ENCODE assay signal across 8 cellular contexts in the genomic region with DNA sequence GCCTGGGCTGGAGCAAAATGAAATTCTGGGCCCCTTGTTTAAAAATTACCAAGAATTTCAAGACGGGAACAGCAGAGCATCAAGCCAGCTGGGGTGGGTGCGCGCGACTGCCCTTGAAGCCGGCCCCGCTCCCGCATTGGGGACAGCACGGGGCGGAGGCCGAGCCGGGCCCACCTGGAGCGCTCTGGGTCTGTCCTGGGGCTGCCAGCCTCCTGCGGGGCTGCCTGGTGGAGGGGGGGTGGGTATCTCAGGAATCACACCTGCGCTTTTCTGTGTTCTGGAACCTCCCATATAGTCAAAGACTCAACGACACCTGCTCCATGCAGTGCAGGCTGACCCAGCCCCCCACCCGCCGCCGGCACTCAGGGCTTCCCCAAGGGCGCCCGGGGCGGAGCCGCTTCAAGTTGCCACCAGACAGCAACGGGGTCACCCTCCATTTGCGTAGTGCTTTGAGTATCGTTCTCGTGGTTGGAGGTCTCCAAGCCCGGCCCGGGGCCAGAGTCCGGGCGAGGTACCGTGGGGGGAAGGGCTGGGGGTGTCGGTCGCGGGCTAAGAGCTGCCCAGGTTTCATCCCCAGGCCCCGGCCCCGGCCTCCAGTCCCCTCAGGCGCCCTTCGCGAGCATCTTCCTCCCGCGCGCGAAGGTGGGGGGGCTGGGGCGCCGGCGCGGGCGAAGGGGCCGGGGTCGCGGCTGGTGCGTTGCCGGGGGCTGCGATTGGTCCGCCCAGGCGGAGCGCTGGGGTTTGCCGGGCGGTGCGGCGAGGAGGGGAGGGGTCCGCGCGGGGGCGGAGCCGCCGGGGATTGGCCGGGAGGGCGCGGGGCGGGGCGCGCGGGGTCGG. TPM values are rescaled to one million over a fixed set of nuclear protein-coding genes. Genes with fewer than 3 reads are reported as not detected.
DNase-seq lines count a peak whose midpoint lies in the region; ATAC-seq and TF ChIP-seq lines count a peak whose summit lies in the region.
"Had no signal": no experiment of that assay in that cellular context is flagged by ENCODE, and none has a peak within 500 bp of the region (broad histone marks: within the 10 kb centered on the region; RNA-seq: fewer than 3 reads in every experiment).

No MANE protein-coding gene starts in this region.

- H3K27ac ChIP-seq in coronary artery (no peak overlapping the region), adrenal gland (no peak overlapping the region)

- no peaks in the 10 kb centered on the region for H3K27me3 ChIP-seq in neuron (ENCODE audit: insufficient read depth, low read length)
- no peaks in the 10 kb centered on the region for H3K27me3 ChIP-seq in adrenal gland

- TF ChIP-seq CTCF in GM20000 (IDR thresholded peaks at IDR 0.05; ENCODE audit: extremely low read depth, missing control alignments) (no peak), coronary artery (IDR thresholded peaks at IDR 0.05) (no peak), adrenal gland (IDR thresholded peaks at IDR 0.05) (no peak)

- no peak for TF ChIP-seq POLR2A in adrenal gland (IDR thresholded peaks at IDR 0.05)

- no peak overlapping the region for H2AFZ ChIP-seq in neuron (ENCODE audit: low read depth, low read length)

- no peaks in the 10 kb centered on the region for H3K9me3 ChIP-seq in neuron (ENCODE audit: low read length)
- H3K9me3 ChIP-seq in adrenal gland (replicated peaks in 1 of 3) = no peaks in the 10 kb centered on the region

- H3K4me1 ChIP-seq in neuron (ENCODE audit: insufficient read depth, low read length) (peaks cover 54% of the 10 kb centered on the region), adrenal gland (replicated peaks in 1 of 2) (peaks cover 19 to 24% of the 10 kb centered on the region in 2 donors)

- ATAC-seq in HG02981 (IDR thresholded peaks at IDR 0.05; ENCODE audit: unreplicated experiment) = no peak

- no peaks in the 10 kb centered on the region for H3K36me3 ChIP-seq in neuron (ENCODE audit: insufficient read depth, low read length)
- no peaks in the 10 kb centered on the region for H3K36me3 ChIP-seq in adrenal gland (replicated peaks in 1 of 2)

- DNase-seq in GM20000 (ENCODE audit: low spot score) = peak; percentile 77
- DNase-seq in NCI-H510A (lab: John Stamatoyannopoulos, UW) = peak; percentile 41
- no peak for DNase-seq in coronary artery (ENCODE audit: low spot score)
- DNase-seq in adrenal gland = no peak
- no peak for DNase-seq in GM19240 (ENCODE audit: insufficient read length, low spot score)

- intact Hi-C loops in adrenal gland (cut with DNase I) = loop anchor here (2.0 to 5.0 kb wide), 3 partner anchors 60 to 203 kb away; no protein-coding TSS in a partner anchor

- 5 to 21% (median 7%) methylated on average over 12 to 72 of the region's 75 CpGs for WGBS in adrenal gland, 4 donors

- H3K4me3 ChIP-seq in coronary artery = peak overlapping the region; percentile 74
- H3K4me3 ChIP-seq in neuron (ENCODE audit: low read length) = peak overlapping the region; percentile 64
- peak overlapping the region in 1 of 4 donors; percentile 46 for H3K4me3 ChIP-seq in adrenal gland

RNA-seq across cellular contexts. Expression of a gene that starts 6.6 kb away (rescaled TPM):
- total RNA-seq in adrenal gland = 100 to 1,000 TPM in 2 of 8 donors, 10 to 100 TPM in 6; 39.7 to 207 (median 75.4) TPM
- 10 to 100 TPM in 2 of 3 donors, 1 to 10 TPM in 1; 5.2 to 50.4 (median 41.2) TPM for polyA plus RNA-seq in adrenal gland

RNA-seq across cellular contexts. Expression of a gene that starts 6.9 kb away (rescaled TPM):
- total RNA-seq in adrenal gland = 100 to 1,000 TPM in 4 of 8 donors, 10 to 100 TPM in 4; 26.2 to 206 (median 108) TPM
- 100 to 1,000 TPM in 1 of 3 donors, 10 to 100 TPM in 2; 43.3 to 163 (median 96.5) TPM for polyA plus RNA-seq in adrenal gland

RNA-seq across cellular contexts. Expression of a gene that starts 16.5 kb away (rescaled TPM):
- 100 to 1,000 TPM; 182 to 387 (median 330) TPM for total RNA-seq in adrenal gland
- 100 to 1,000 TPM; 111 to 268 (median 246) TPM for polyA plus RNA-seq in adrenal gland

RNA-seq across cellular contexts. Expression of a gene that starts 21.5 kb away (rescaled TPM):
- 10 to 100 TPM in 6 of 8 donors, 1 to 10 TPM in 2; 5.9 to 22.6 (median 15.6) TPM for total RNA-seq in adrenal gland
- polyA plus RNA-seq in adrenal gland = 10 to 100 TPM in 2 of 3 donors, 1 to 10 TPM in 1; 1.0 to 91.3 (median 39.3) TPM
- total RNA-seq: SK-MEL-5 had no signal

RNA-seq across cellular contexts. Expression of a gene that starts 30.5 kb away (rescaled TPM):
- 100 to 1,000 TPM in 4 of 8 donors, 10 to 100 TPM in 4; 75.9 to 311 (median 124) TPM for total RNA-seq in adrenal gland
- 100 to 1,000 TPM in 2 of 3 donors, 10 to 100 TPM in 1; 46.2 to 403 (median 162) TPM for polyA plus RNA-seq in adrenal gland

Comparison
In these comparisons a context has a peak if more than half of its experiments do, and no peak if none do; other contexts are left out.
1. DNase-seq: peak in GM20000 (single experiment) and NCI-H510A (single experiment); none in coronary artery (single experiment), adrenal gland (0 of 7) and GM19240 (single experiment).